In genomic region chr5:78773655-78774054, GRCh38 we compare ENCODE assay signal across 21 cellular contexts.
"Had no signal": no experiment of that assay in that cellular context is flagged by ENCODE, and none has a peak within 500 bp of the region (broad histone marks: within the 10 kb centered on the region; RNA-seq: fewer than 3 reads in every experiment).

No MANE protein-coding gene starts in this region.

- H3K27me3 Mint-ChIP-seq: activated CD8-positive, alpha-beta T cell treated with anti-CD3 and anti-CD28 coated beads for 36 hours; activated naive CD8-positive, alpha-beta T cell treated with anti-CD3 and anti-CD28 coated beads, Interleukin-2, amount 10 ng/mL, durations not matched to agents 7 days and 5 days; T-helper 17 cell had no signal

- H3K4me3 ChIP-seq: adrenal gland, breast epithelium, Peyer's patch, SJSA1 had no signal

- H3K9me3 ChIP-seq: adrenal gland, breast epithelium, Peyer's patch, SJSA1 had no signal

- DNase-seq: activated CD4-positive, alpha-beta T cell treated with anti-CD3 and anti-CD28 coated beads, Interleukin-2, amount 50 U/mL, for 1 hour; activated CD4-positive, CD25-positive, alpha-beta regulatory T cell; activated CD8-positive, alpha-beta memory T cell treated with anti-CD3 and anti-CD28 coated beads, Interleukin-2, amount 50 U/mL, for 4 hours; activated CD8-positive, alpha-beta T cell treated with anti-CD3 and anti-CD28 coated beads for 36 hours; activated naive CD4-positive, alpha-beta T cell treated with anti-CD3 and anti-CD28 coated beads, Interleukin-2, amount 50 U/mL, for 16 hours; activated naive CD8-positive, alpha-beta T cell treated with anti-CD3 and anti-CD28 coated beads, Interleukin-2, amount 10 ng/mL, durations not matched to agents 7 days and 5 days; adrenal gland; aorta; caudate nucleus; MM.1S; NCI-H1105; NCI-H1436; NCI-H1694 treated with DMSO at 0.1 percent for 48 hours; NCI-H2029 treated with DMSO at 0.1 percent for 48 hours; Peyer's patch; Right ventricle myocardium superior; T-helper 17 cell; T-helper 9 cell had no signal

- H3K4me1 ChIP-seq: adrenal gland, breast epithelium had no signal

- H3K27me3 ChIP-seq: adrenal gland, breast epithelium, Peyer's patch, SJSA1 had no signal

- H3K27ac Mint-ChIP-seq: activated CD8-positive, alpha-beta T cell treated with anti-CD3 and anti-CD28 coated beads for 36 hours; activated naive CD8-positive, alpha-beta T cell treated with anti-CD3 and anti-CD28 coated beads, Interleukin-2, amount 10 ng/mL, durations not matched to agents 7 days and 5 days; T-helper 17 cell had no signal

- H3K36me3 ChIP-seq: adrenal gland, breast epithelium, Peyer's patch, SJSA1 had no signal

- H3K27ac ChIP-seq: adrenal gland, breast epithelium, Peyer's patch, RWPE1, SJSA1 had no signal

- H3K4me3 Mint-ChIP-seq: activated CD8-positive, alpha-beta T cell treated with anti-CD3 and anti-CD28 coated beads for 36 hours; activated naive CD8-positive, alpha-beta T cell treated with anti-CD3 and anti-CD28 coated beads, Interleukin-2, amount 10 ng/mL, durations not matched to agents 7 days and 5 days; T-helper 17 cell had no signal

- H3K9me3 Mint-ChIP-seq: activated CD8-positive, alpha-beta T cell treated with anti-CD3 and anti-CD28 coated beads for 36 hours; activated naive CD8-positive, alpha-beta T cell treated with anti-CD3 and anti-CD28 coated beads, Interleukin-2, amount 10 ng/mL, durations not matched to agents 7 days and 5 days had no signal

- ATAC-seq: activated CD8-positive, alpha-beta T cell treated with anti-CD3 and anti-CD28 coated beads for 36 hours; T-helper 17 cell had no signal
